13 cellular contexts compared by ENCODE assay signal in the genomic region with DNA sequence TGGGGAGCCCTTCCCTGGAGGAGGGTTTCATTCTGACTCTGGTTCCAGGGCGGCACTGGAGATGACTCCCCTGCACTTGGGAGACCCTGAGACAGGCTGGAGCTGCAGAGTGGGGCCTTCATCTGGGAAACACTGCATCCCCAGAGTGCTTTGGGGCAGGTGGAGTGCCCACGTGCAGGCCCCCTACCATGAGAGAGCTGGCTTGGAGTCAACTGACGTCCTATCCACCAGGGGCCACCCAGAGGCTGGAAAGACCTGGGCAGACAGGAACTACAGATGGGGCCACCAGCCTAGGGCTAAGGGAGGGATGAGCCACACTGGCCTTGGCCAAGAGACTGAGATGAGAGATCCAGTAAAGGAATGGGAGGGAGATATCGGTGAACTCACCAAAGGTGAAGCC.
DNase-seq lines count a peak whose midpoint lies in the region; ATAC-seq and TF ChIP-seq lines count a peak whose summit lies in the region.
"Had no signal": no experiment of that assay in that cellular context is flagged by ENCODE, and none has a peak within 500 bp of the region (broad histone marks: within the 10 kb centered on the region; RNA-seq: fewer than 3 reads in every experiment).

No MANE protein-coding gene starts in this region.

- H3K36me3 Mint-ChIP-seq in H9 (ENCODE audit: insufficient read depth in 1 of 3, low read depth in 3 of 3): no peaks in the 10 kb centered on the region
- H3K36me3 Mint-ChIP-seq: CD8-positive, alpha-beta T cell; IgD-negative memory B cell had no signal

- H4K91ac ChIP-seq in H9 (ENCODE audit: insufficient read length, low read depth, low read length): peak overlapping the region; percentile 26

- no peak overlapping the region for H4K8ac ChIP-seq in H9 (replicated peaks; ENCODE audit: insufficient read length, low read depth, low read length)

- H3K27ac ChIP-seq in H9 (ENCODE audit: insufficient read length, low read depth, low read length): no peak overlapping the region
- no peak overlapping the region for H3K27ac ChIP-seq in upper lobe of right lung
- H3K27ac ChIP-seq: BLaER1 treated with 17β-estradiol and CSF1 and Interleukin-3, amounts not matched to agents 10 nM and 100 nM had no signal

- H4K5ac ChIP-seq in H9 (ENCODE audit: insufficient read length, low read depth, low read length): no peak overlapping the region

- WGBS in H9 (ENCODE audit: extremely low coverage, insufficient read length, low lambda C conversion rate): no CpG with 5 or more reads among the region's 4 CpGs

- H3K79me1 ChIP-seq in H9 (ENCODE audit: insufficient read depth, low read depth, low read length, poor library complexity, severe bottlenecking): no peaks in the 10 kb centered on the region

- no peak overlapping the region for H3K4me2 ChIP-seq in H9 (ENCODE audit: insufficient read depth, insufficient read length, low read length)
- H3K4me2 ChIP-seq: BLaER1 treated with 17β-estradiol and CSF1 and Interleukin-3, amounts not matched to agents 10 nM and 100 nM; GM23338 had no signal

- H3K14ac ChIP-seq in H9 (ENCODE audit: insufficient read depth, low read length): no peak overlapping the region

- H3K9ac ChIP-seq in H9 (ENCODE audit: extremely low read depth, insufficient read length, low read length): no peak overlapping the region
- H3K9ac ChIP-seq: BLaER1 treated with 17β-estradiol and CSF1 and Interleukin-3, amounts not matched to agents 10 nM and 100 nM had no signal

- H3K27ac Mint-ChIP-seq in H9: no peak overlapping the region
- H3K27ac Mint-ChIP-seq: B cell; CD8-positive, alpha-beta T cell; GM23338; IgD-negative memory B cell had no signal

- no peak overlapping the region for H2BK5ac ChIP-seq in H9 (ENCODE audit: insufficient read length, low read length)

- no peak overlapping the region for H2BK120ac ChIP-seq in H9 (ENCODE audit: low read depth, low read length, poor library complexity, severe bottlenecking)

- no peaks in the 10 kb centered on the region for H3K79me2 ChIP-seq in H9 (ENCODE audit: insufficient read depth, low read length)

- no peaks in the 10 kb centered on the region; a peak in 1 of 5 replicates for H3K9me3 Mint-ChIP-seq in H9
- H3K9me3 Mint-ChIP-seq: CD8-positive, alpha-beta T cell; GM23338 had no signal

- no peaks in the 10 kb centered on the region for H3K36me3 ChIP-seq in upper lobe of right lung
- H3K36me3 ChIP-seq: BLaER1 treated with 17β-estradiol and CSF1 and Interleukin-3, amounts not matched to agents 10 nM and 100 nM had no signal

- no peaks in the 10 kb centered on the region; the same call in 1 of the 2 replicates for H3K27me3 ChIP-seq in H9 (ENCODE audit: insufficient read depth, low read length)
- H3K27me3 ChIP-seq in upper lobe of right lung: no peaks in the 10 kb centered on the region
- H3K27me3 ChIP-seq: BLaER1 treated with 17β-estradiol and CSF1 and Interleukin-3, amounts not matched to agents 10 nM and 100 nM had no signal

- no peak overlapping the region for H3T11ph ChIP-seq in H9 (ENCODE audit: low read length)

- H3K23me2 ChIP-seq in H9 (ENCODE audit: insufficient read length, low read depth, low read length, poor library complexity, severe bottlenecking): no peaks in the 10 kb centered on the region

- no peaks in the 10 kb centered on the region for H3K9me3 ChIP-seq in H9 (ENCODE audit: control insufficient read depth, low read depth, low read length)
- no peaks in the 10 kb centered on the region for H3K9me3 ChIP-seq in upper lobe of right lung

- H4K20me1 ChIP-seq in H9 (ENCODE audit: control insufficient read depth, insufficient read depth, insufficient read length): no peaks in the 10 kb centered on the region
- H4K20me1 ChIP-seq: BLaER1 treated with 17β-estradiol and CSF1 and Interleukin-3, amounts not matched to agents 10 nM and 100 nM had no signal

- H3K4me3 ChIP-seq in upper lobe of right lung: no peak overlapping the region
- H3K4me3 ChIP-seq: BLaER1 treated with 17β-estradiol and CSF1 and Interleukin-3, amounts not matched to agents 10 nM and 100 nM; GM23338 had no signal

- H2BK12ac ChIP-seq in H9 (ENCODE audit: insufficient read length, low read depth, low read length): no peak overlapping the region

- no peaks in the 10 kb centered on the region for H3K4me1 Mint-ChIP-seq in H9
- H3K4me1 Mint-ChIP-seq: B cell, GM23338, IgD-negative memory B cell had no signal

- ATAC-seq in upper lobe of right lung: no peak
- ATAC-seq in GM18517 (IDR thresholded peaks at IDR 0.05; ENCODE audit: unreplicated experiment): no peak
- ATAC-seq: CD8-positive, alpha-beta T cell; GM23338; HepG2 had no signal

- no peak overlapping the region for H3K56ac ChIP-seq in H9 (ENCODE audit: insufficient read length, low read depth, low read length)

- H3K18ac ChIP-seq in H9 (ENCODE audit: insufficient read length, low read depth, low read length): no peak overlapping the region

- H3K27me3 Mint-ChIP-seq in H9 (ENCODE audit: low read depth): peaks cover 1% of the 10 kb centered on the region

- DNase-seq in H9 (peak; percentile 12), islet precursor cell (peak; percentile 41), posterior vena cava (ENCODE audit: low spot score) (peak; percentile 58), upper lobe of right lung (peak; percentile 36), kidney tubule cell (ENCODE audit: low spot score) (no peak)
- DNase-seq: CD8-positive, alpha-beta T cell; COR-L47 had no signal

- no peak overlapping the region for H2AFZ ChIP-seq in H9 (ENCODE audit: low read length)
- H2AFZ ChIP-seq: GM23338 had no signal

- H2BK15ac ChIP-seq in H9 (ENCODE audit: low read depth, low read length): no peak overlapping the region

- TF ChIP-seq CTCF in H9 (conservative IDR thresholded peaks at IDR 0.05) (no peak), upper lobe of right lung (IDR thresholded peaks at IDR 0.05) (no peak)

- H3K4me1 ChIP-seq in H9 (ENCODE audit: insufficient read depth, low read length): no peaks in the 10 kb centered on the region
- H3K4me1 ChIP-seq in upper lobe of right lung: no peaks in the 10 kb centered on the region

- intact Hi-C loops in posterior vena cava (cut with DNase I): no loop called here
- intact Hi-C loops in upper lobe of right lung (cut with DNase I): no loop called here

- H3K23ac ChIP-seq in H9 (ENCODE audit: insufficient read length, low read depth, low read length): no peak overlapping the region

- no peak overlapping the region for H3K4ac ChIP-seq in H9 (ENCODE audit: low read depth, low read length)

- H3K4me3 Mint-ChIP-seq in H9: no peak overlapping the region
- H3K4me3 Mint-ChIP-seq: B cell; CD8-positive, alpha-beta T cell; GM23338; IgD-negative memory B cell had no signal

- H2BK20ac ChIP-seq in H9 (ENCODE audit: low read depth, low read length, poor library complexity, severe bottlenecking): no peak overlapping the region

- no peak overlapping the region for H2AK5ac ChIP-seq in H9 (ENCODE audit: insufficient read length, low read length)
